Comparison of ENCODE assay signal across 24 cellular contexts in the genomic region with DNA sequence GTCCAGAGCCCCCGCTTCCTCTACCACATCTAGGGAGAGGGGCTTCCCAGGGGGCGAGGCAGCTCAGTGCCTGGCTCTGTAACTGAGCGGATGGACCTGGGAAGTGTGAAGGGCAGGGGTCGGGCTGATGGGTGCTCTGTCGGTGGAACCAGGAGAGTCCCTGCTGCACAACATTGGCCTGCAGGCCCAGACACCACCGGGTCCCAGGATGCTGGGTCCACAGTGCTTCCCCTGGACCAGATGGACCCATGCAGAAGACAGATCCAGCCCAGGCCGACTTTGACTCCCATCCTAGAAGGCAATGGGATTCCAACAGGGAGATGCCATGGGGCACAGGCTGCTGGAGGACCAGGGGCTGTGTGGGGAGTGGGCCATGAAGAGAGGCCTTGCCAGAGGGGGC.
"Had no signal": no experiment of that assay in that cellular context is flagged by ENCODE, and none has a peak within 500 bp of the region (broad histone marks: within the 10 kb centered on the region; RNA-seq: fewer than 3 reads in every experiment).

No MANE protein-coding gene starts in this region.

- H3K9me3 Mint-ChIP-seq: immature natural killer cell had no signal

- H3K4me3 ChIP-seq: coronary artery, dorsolateral prefrontal cortex, esophagus muscularis mucosa, gastroesophageal sphincter, heart left ventricle, hepatocyte, left lung, lower lobe of right lung, mucosa of descending colon had no signal

- H3K9me3 ChIP-seq: esophagus muscularis mucosa, gastroesophageal sphincter, heart left ventricle, left lung, lower lobe of right lung, mucosa of descending colon had no signal

- ATAC-seq: foreskin keratinocyte, gastroesophageal sphincter, heart left ventricle, left cardiac atrium, left lung, left ventricle myocardium superior, lower lobe of right lung, mucosa of descending colon had no signal

- H3K4me2 ChIP-seq: hepatocyte had no signal

- H3K79me2 ChIP-seq: hepatocyte had no signal

- H3K36me3 Mint-ChIP-seq: immature natural killer cell had no signal

- H3K4me1 Mint-ChIP-seq: immature natural killer cell had no signal

- H3K36me3 ChIP-seq: esophagus muscularis mucosa, gastroesophageal sphincter, heart left ventricle, left lung, lower lobe of right lung had no signal

- H3K4me3 Mint-ChIP-seq: immature natural killer cell had no signal

- FAIRE-seq: colon, endothelial cell of umbilical vein, frontal cortex had no signal

- DNase-seq: cerebellar nuclear complex; dermis blood vessel endothelial cell; dorsolateral prefrontal cortex; effector CD4-positive, alpha-beta T cell; effector memory CD4-positive, alpha-beta T cell; foreskin keratinocyte; heart left ventricle; hypothalamus; immature natural killer cell; islet precursor cell; left cardiac atrium; left lung; left ventricle myocardium superior; lower lobe of right lung; mesenchymal stem cell; midbrain; mucosa of descending colon had no signal

- H3K27ac Mint-ChIP-seq: immature natural killer cell had no signal

- H3K27me3 ChIP-seq: foreskin keratinocyte had no signal

- H3K4me1 ChIP-seq: esophagus muscularis mucosa, foreskin keratinocyte, gastroesophageal sphincter, heart left ventricle, left lung, lower lobe of right lung had no signal

- H3K27ac ChIP-seq: coronary artery, dorsolateral prefrontal cortex, esophagus muscularis mucosa, foreskin keratinocyte, gastroesophageal sphincter, heart left ventricle, hepatocyte, left lung, lower lobe of right lung had no signal

- H2AFZ ChIP-seq: hepatocyte had no signal
